Comparison of ENCODE assay signal across 1 cellular context in the genomic region with DNA sequence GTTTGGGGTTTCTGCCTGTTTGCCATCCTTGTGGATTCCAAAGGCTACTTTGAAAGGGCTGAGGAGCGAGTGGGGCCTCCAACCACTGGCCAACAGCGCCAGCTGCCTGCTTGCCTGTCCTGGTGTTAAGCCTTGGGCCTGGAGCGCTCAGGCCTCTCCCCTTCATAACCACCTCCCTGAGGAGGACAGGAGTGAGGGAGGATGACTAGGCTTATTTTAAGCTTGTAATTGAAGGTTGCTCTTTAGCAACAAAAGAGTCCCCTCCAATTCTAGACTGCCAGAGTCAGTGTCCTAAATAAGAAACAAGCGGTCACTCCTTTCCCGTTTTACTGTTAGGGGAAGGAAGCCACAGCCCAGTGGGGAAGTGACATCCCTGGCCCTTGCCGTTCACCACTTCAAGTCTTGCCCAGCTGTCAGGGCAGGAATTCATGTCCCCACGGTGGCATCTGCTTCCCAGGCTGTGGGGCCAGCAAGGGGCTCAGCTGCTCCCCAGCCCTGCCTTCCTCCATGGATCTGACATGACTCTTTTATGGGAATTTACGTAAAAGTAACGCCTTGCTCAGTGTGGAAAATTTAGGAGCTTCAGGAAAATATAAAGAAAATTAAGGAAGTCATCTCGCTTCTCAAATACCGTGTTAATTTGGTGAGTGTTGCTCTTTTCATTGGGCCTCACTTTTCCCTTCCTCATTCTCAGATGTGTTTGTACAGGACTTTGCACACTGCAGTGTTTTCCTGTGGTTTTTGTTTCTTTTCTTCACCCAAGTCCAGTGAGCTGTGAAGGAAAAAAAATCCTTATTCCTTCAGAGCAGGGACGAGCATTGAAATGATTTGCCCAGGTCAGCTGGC.
TF ChIP-seq lines count a peak whose summit lies in the region.

No MANE protein-coding gene starts in this region.

TF ChIP-seq in HepG2, 621 proteins besides CTCF, POLR2A, EP300 and RAD21:
- TF ChIP-seq, protein P1, sequence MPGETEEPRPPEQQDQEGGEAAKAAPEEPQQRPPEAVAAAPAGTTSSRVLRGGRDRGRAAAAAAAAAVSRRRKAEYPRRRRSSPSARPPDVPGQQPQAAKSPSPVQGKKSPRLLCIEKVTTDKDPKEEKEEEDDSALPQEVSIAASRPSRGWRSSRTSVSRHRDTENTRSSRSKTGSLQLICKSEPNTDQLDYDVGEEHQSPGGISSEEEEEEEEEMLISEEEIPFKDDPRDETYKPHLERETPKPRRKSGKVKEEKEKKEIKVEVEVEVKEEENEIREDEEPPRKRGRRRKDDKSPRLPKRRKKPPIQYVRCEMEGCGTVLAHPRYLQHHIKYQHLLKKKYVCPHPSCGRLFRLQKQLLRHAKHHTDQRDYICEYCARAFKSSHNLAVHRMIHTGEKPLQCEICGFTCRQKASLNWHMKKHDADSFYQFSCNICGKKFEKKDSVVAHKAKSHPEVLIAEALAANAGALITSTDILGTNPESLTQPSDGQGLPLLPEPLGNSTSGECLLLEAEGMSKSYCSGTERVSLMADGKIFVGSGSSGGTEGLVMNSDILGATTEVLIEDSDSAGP (CRISPR knock-in tag; IDR thresholded peaks at IDR 0.05; ENCODE audit: borderline replicate concordance), result 0 out of 2 replicates have a peak, but pooled peaks have one; percentile 27
- TF ChIP-seq STAG1 (CRISPR knock-in tag; IDR thresholded peaks at IDR 0.05) (peak; percentile 46), ZFAT (CRISPR knock-in tag; conservative IDR thresholded peaks at IDR 0.05) (no peak), NFE2L2 (IDR thresholded peaks at IDR 0.05; ENCODE audit: low read length) (peak; percentile 69; the same call in 1 of the 2 replicates)
TF ChIP-seq in HepG2: peak in this region for 3.
